8 cellular contexts compared by ENCODE assay signal in genomic region chr16:48353565-48354163, GRCh38. TPM values are rescaled to one million over a fixed set of nuclear protein-coding genes. Genes with fewer than 3 reads are reported as not detected.
DNase-seq lines count a peak whose midpoint lies in the region; ATAC-seq lines count a peak whose summit lies in the region.

No MANE protein-coding gene starts in this region.

- in situ Hi-C loops in SK-MEL-5 (cut with HindIII; ENCODE audit: low pct_unique_long_range_greater_than_20kb, low sequenced_read_pairs) = no loop called here

- DNase-seq in DMS 273 (lab: John Stamatoyannopoulos, UW; ENCODE audit: unreplicated experiment) = peak; percentile 86
- DNase-seq in Kasumi-1 (lab: John Stamatoyannopoulos, UW) = peak; percentile 88 to 93
- peak; percentile 78 for DNase-seq in SK-MEL-5 (ENCODE audit: low read depth, low spot score)
- peak; percentile 67 for DNase-seq in activated naive CD4-positive, alpha-beta T cell treated with Interleukin-2 at 50 U/mL for 16 hours
- peak; percentile 39 for DNase-seq in glomerular endothelial cell (ENCODE audit: extremely low read depth, low read depth, low spot score)
- peak; percentile 61 for DNase-seq in renal cortical epithelial cell (ENCODE audit: low read depth)

- peak; percentile 70 for ATAC-seq in GM21526 (IDR thresholded peaks at IDR 0.05; ENCODE audit: low FRiP score, unreplicated experiment)
- no peak for ATAC-seq in GM19397 (IDR thresholded peaks at IDR 0.05; ENCODE audit: unreplicated experiment)

RNA-seq across cellular contexts. Expression of gene SIAH1, which starts 31.5 kb away (rescaled TPM):
- 33.2 and 34.7 TPM in 2 replicates for total RNA-seq in SK-MEL-5 (2014; rRNA removed; shearing (Covaris generic))
- polyA plus RNA-seq in SK-MEL-5 (2015; cell fraction: cytosol; rRNA removed) = 24.2 and 28.1 TPM in 2 replicates
- polyA plus RNA-seq in SK-MEL-5 (2015; cell fraction: nucleus; rRNA removed) = 22.9 and 34.8 TPM in 2 replicates
- total RNA-seq in glomerular endothelial cell = 16.5 and 22.4 TPM in 2 replicates
- 36.5 and 38.1 TPM in 2 replicates for total RNA-seq in renal cortical epithelial cell

Comparison
In these comparisons a context has a peak if more than half of its experiments do, and no peak if none do; other contexts are left out.
1. DNase-seq: peak in every context shown above with its lines; median percentile 90 in Kasumi-1; 86 in DMS 273; 78 in SK-MEL-5; 67 in activated naive CD4-positive, alpha-beta T cell treated with Interleukin-2 at 50 U/mL for 16 hours; 61 in renal cortical epithelial cell; 39 in glomerular endothelial cell.